ENCODE assay signal across 32 cellular contexts in genomic region chr4:177948853-177949252, GRCh38.
"Had no signal": no experiment of that assay in that cellular context is flagged by ENCODE, and none has a peak within 500 bp of the region (broad histone marks: within the 10 kb centered on the region; RNA-seq: fewer than 3 reads in every experiment).

No MANE protein-coding gene starts in this region.

- H3K4me3 ChIP-seq: ovary, psoas muscle, right lobe of liver, sigmoid colon, smooth muscle cell, spleen, thoracic aorta, thyroid gland, tibial nerve, upper lobe of left lung, vagina had no signal

- H2AFZ ChIP-seq: parathyroid adenoma had no signal

- H3K36me3 ChIP-seq: neutrophil, ovary, right lobe of liver, sigmoid colon, spleen, thoracic aorta, thyroid gland, tibial nerve, upper lobe of left lung, vagina had no signal

- H3K79me2 ChIP-seq: parathyroid adenoma had no signal

- H3K9me3 ChIP-seq: neutrophil, ovary, psoas muscle, right lobe of liver, sigmoid colon, thoracic aorta, thyroid gland, tibial nerve, upper lobe of left lung, vagina had no signal

- H3K4me2 ChIP-seq: smooth muscle cell had no signal

- H3K4me1 ChIP-seq: parathyroid adenoma, psoas muscle, right lobe of liver, sigmoid colon, spleen, thyroid gland, tibial nerve, upper lobe of left lung, vagina had no signal

- H3K27ac ChIP-seq: neutrophil, ovary, parathyroid adenoma, psoas muscle, right lobe of liver, sigmoid colon, spleen, thoracic aorta, thyroid gland, tibial nerve, upper lobe of left lung, vagina had no signal

- ATAC-seq: naive thymus-derived CD8-positive, alpha-beta T cell; natural killer cell treated with Interleukin-12 subunit alpha and Interleukin-12 subunit beta and Interleukin-15 and Interleukin-18, amount 100 ng/mL, for 72 hours; psoas muscle; right cardiac atrium; right lobe of liver; stimulated activated memory B cell treated with anti-CD40 and anti-IgM and Interleukin-4, amounts not matched to agents 10 μg/mL and 1 μg/mL and 100 μg/mL, for 72 hours; stimulated activated naive CD8-positive, alpha-beta T cell treated with anti-CD3 and anti-CD28 coated beads, Interleukin-15, amount 100 ng/mL, for 72 hours; stimulated activated naive CD8-positive, alpha-beta T cell treated with anti-CD3 and anti-CD28 coated beads, Interleukin-15, Interleukin-2, amounts not matched to agents 100 U/mL and 50 U/mL, for 24 hours had no signal

- H3K9ac ChIP-seq: parathyroid adenoma had no signal

- H3K27me3 ChIP-seq: neutrophil, ovary, right lobe of liver, sigmoid colon, spleen, thyroid gland, tibial nerve, upper lobe of left lung, vagina had no signal

- DNase-seq: naive B cell; naive thymus-derived CD8-positive, alpha-beta T cell; nephron progenitor cell; nucleus accumbens; ovary; posterior cingulate gyrus; psoas muscle; right cardiac atrium; right lobe of liver; sigmoid colon; spleen; stimulated activated CD4-positive, alpha-beta T cell treated with anti-CD3 and anti-CD28 coated beads, Interleukin-12 subunit alpha, Interleukin-12 subunit beta, amount 100 ng/mL, for 4 hours; stimulated activated CD4-positive, alpha-beta T cell treated with anti-CD3 and anti-CD28 coated beads, Interleukin-1b, Interleukin-23, amount 100 ng/mL, for 48 hours; stimulated activated CD4-positive, alpha-beta T cell treated with anti-CD3 and anti-CD28 coated beads, Interleukin-4, amount 100 ng/mL, for 1 hour; stimulated activated CD4-positive, alpha-beta T cell treated with anti-CD3 and anti-CD28 coated beads, Interleukin-4, amount 100 ng/mL, for 4 hours; stimulated activated CD8-positive, alpha-beta memory T cell treated with anti-CD3 and anti-CD28 coated beads, Interleukin-4, amount 100 ng/mL, for 48 hours; stimulated activated naive CD4-positive, alpha-beta T cell; stimulated activated naive CD8-positive, alpha-beta T cell treated with anti-CD3 and anti-CD28 coated beads, Interleukin-15, amount 100 ng/mL, for 72 hours; stimulated activated naive CD8-positive, alpha-beta T cell treated with anti-CD3 and anti-CD28 coated beads, Interleukin-15, Interleukin-2, amounts not matched to agents 100 U/mL and 50 U/mL, for 24 hours; substantia nigra; thyroid gland; trophoblast cell; upper lobe of left lung had no signal

- FAIRE-seq: urothelium cell line had no signal
